Comparison of ENCODE assay signal across 8 cellular contexts in genomic region chr11:69032833-69033232, GRCh38. TPM values are rescaled to one million over a fixed set of nuclear protein-coding genes. Genes with fewer than 3 reads are reported as not detected.
"Had no signal": no experiment of that assay in that cellular context is flagged by ENCODE, and none has a peak within 500 bp of the region (broad histone marks: within the 10 kb centered on the region; RNA-seq: fewer than 3 reads in every experiment).

No MANE protein-coding gene starts in this region.

- ATAC-seq: HCT116 had no signal

- DNase-seq: GOT3, KG1 had no signal

- H3K36me3 Mint-ChIP-seq: IgD-negative memory B cell had no signal

- H3K27ac Mint-ChIP-seq: IgD-negative memory B cell had no signal

- H3K4me1 ChIP-seq: HAP-1 had no signal

- H3K4me3 Mint-ChIP-seq: IgD-negative memory B cell had no signal

- H3K4me3 ChIP-seq: HAP-1 had no signal

- H3K9me3 ChIP-seq: HAP-1 had no signal

- H3K36me3 ChIP-seq: HAP-1 had no signal

RNA-seq across cellular contexts. Expression of gene MRGPRF, which starts 19.8 kb away (rescaled TPM):
- total RNA-seq: H4 had no signal
- polyA plus RNA-seq: IgD-negative memory B cell had no signal

RNA-seq across cellular contexts. Expression of gene MRGPRD, which starts 52.0 kb away (rescaled TPM):
- total RNA-seq: H4, H7, HT-29 had no signal
- polyA plus RNA-seq: IgD-negative memory B cell had no signal
